16 cellular contexts compared by ENCODE assay signal in genomic region chr3:148763921-148764320, GRCh38.
"Had no signal": no experiment of that assay in that cellular context is flagged by ENCODE, and none has a peak within 500 bp of the region (broad histone marks: within the 10 kb centered on the region; RNA-seq: fewer than 3 reads in every experiment).

No MANE protein-coding gene starts in this region.

- H3K27ac ChIP-seq: colonic mucosa, left ventricle myocardium inferior, neural progenitor cell, right atrium auricular region, skin epidermis, tibial nerve had no signal

- H3K4me2 ChIP-seq: neural progenitor cell had no signal

- H3K9ac ChIP-seq: neural progenitor cell had no signal

- H3K4me1 ChIP-seq: colonic mucosa, left ventricle myocardium inferior, neural progenitor cell, right atrium auricular region, tibial nerve had no signal

- H3K27me3 ChIP-seq: colonic mucosa, neural progenitor cell, right atrium auricular region, tibial nerve had no signal

- H3K4me3 ChIP-seq: colonic mucosa, left ventricle myocardium inferior, neural progenitor cell, right atrium auricular region, skin epidermis, tibial nerve had no signal

- DNase-seq: activated B cell treated with CpG ODN at 0.5 μM for 24 hours; activated CD4-positive, alpha-beta memory T cell treated with anti-CD3 and anti-CD28 coated beads for 36 hours; activated CD4-positive, alpha-beta T cell treated with anti-CD3 and anti-CD28 coated beads for 4 hours; amniotic stem cell; caudate nucleus; colonic mucosa; erythroblast; glutamatergic neuron; kidney; left ventricle myocardium inferior; mammary epithelial cell; naive B cell had no signal

- H3K36me3 ChIP-seq: colonic mucosa, left ventricle myocardium inferior, neural progenitor cell, right atrium auricular region, tibial nerve had no signal

- H2AFZ ChIP-seq: neural progenitor cell had no signal

- H3K9me3 ChIP-seq: colonic mucosa had no signal
